ENCODE assay signal across 1 cellular context in the genomic region with DNA sequence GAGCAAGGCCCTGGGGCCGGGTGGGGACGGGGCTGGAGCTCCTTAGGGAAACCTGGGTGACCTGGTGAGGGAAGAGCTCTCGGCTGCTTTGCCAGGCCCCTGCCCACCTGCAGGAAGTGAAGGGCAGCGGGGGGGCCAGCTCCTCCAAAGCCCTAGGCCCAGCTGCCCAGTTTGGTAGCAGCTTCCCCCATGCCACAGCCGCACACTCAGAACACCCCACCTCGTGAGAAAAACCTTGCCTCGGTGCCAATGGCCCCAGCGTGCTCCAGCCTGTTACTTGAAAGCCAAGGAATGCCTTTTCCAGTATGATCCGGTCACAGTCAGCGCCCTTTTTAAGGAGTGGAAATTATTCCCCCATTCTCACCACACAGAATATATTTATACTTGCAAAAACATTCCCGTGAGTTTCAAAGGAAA.
TF ChIP-seq lines count a peak whose summit lies in the region.

No MANE protein-coding gene starts in this region.

TF ChIP-seq in H1, 55 proteins besides CTCF, POLR2A, EP300 and RAD21:
- TF ChIP-seq MAX (IDR thresholded peaks at IDR 0.05) (no peak), TBP (IDR thresholded peaks at IDR 0.05; ENCODE audit: low read depth, low read length) (no peak), TCF12 (IDR thresholded peaks at IDR 0.05; ENCODE audit: low read depth, low read length) (no peak), NRF1 (IDR thresholded peaks at IDR 0.05; ENCODE audit: low read depth, low read length) (no peak), SAP30 (IDR thresholded peaks at IDR 0.05; ENCODE audit: insufficient read depth, insufficient replicate concordance, low read length) (no peak), CBX5 (IDR thresholded peaks at IDR 0.05; ENCODE audit: low read depth, low read length) (no peak), USF2 (IDR thresholded peaks at IDR 0.05; ENCODE audit: low read length) (no peak), BRCA1 (IDR thresholded peaks at IDR 0.05; ENCODE audit: low read depth, low read length) (no peak), SIX5 (IDR thresholded peaks at IDR 0.05; ENCODE audit: low read depth, low read length) (no peak), EGR1 (IDR thresholded peaks at IDR 0.05; ENCODE audit: borderline replicate concordance, low read depth, low read length) (no peak), CBX8 (IDR thresholded peaks at IDR 0.05; ENCODE audit: borderline replicate concordance, low read depth, low read length) (no peak), RNF2 (IDR thresholded peaks at IDR 0.05; ENCODE audit: borderline replicate concordance, low read depth, low read length, missing control alignments, poor library complexity, severe bottlenecking) (no peak)
